In genomic region chr7:17186745-17187144, GRCh38 we compare ENCODE assay signal across 17 cellular contexts.
"Had no signal": no experiment of that assay in that cellular context is flagged by ENCODE, and none has a peak within 500 bp of the region (broad histone marks: within the 10 kb centered on the region; RNA-seq: fewer than 3 reads in every experiment).

No MANE protein-coding gene starts in this region.

- H3K4me1 ChIP-seq: uterus had no signal

- ATAC-seq: foreskin keratinocyte, left colon had no signal

- H3K27ac Mint-ChIP-seq: activated naive CD8-positive, alpha-beta T cell treated with anti-CD3 and anti-CD28 coated beads, Interleukin-2, amount 10 ng/mL, durations not matched to agents 7 days and 5 days; memory B cell had no signal

- H3K9me3 Mint-ChIP-seq: activated naive CD8-positive, alpha-beta T cell treated with anti-CD3 and anti-CD28 coated beads, Interleukin-2, amount 10 ng/mL, durations not matched to agents 7 days and 5 days; memory B cell; nephron had no signal

- H3K4me3 Mint-ChIP-seq: activated naive CD8-positive, alpha-beta T cell treated with anti-CD3 and anti-CD28 coated beads, Interleukin-2, amount 10 ng/mL, durations not matched to agents 7 days and 5 days; memory B cell; nephron had no signal

- H3K36me3 ChIP-seq: ascending aorta, esophagus squamous epithelium, stomach, thoracic aorta, uterus had no signal

- H3K9me3 ChIP-seq: ascending aorta, esophagus squamous epithelium, stomach, thoracic aorta, uterus had no signal

- H3K27ac ChIP-seq: ascending aorta, foreskin keratinocyte, stomach, thoracic aorta, uterus had no signal

- H3K36me3 Mint-ChIP-seq: memory B cell had no signal

- DNase-seq: activated CD4-positive, alpha-beta T cell treated with anti-CD3 and anti-CD28 coated beads, Interleukin-2, amount 50 U/mL, for 1 hour; activated effector memory CD4-positive, alpha-beta T cell treated with anti-CD3 and anti-CD28 coated beads, Interleukin-2, amount 50 U/mL, for 16 hours; activated naive CD8-positive, alpha-beta T cell treated with anti-CD3 and anti-CD28 coated beads, Interleukin-2, amount 10 ng/mL, durations not matched to agents 7 days and 5 days; activated T-cell treated with anti-CD3 and anti-CD28 coated beads, Interleukin-2, amount 50 U/mL, for 1 hour; esophagus squamous epithelium; foreskin keratinocyte; head of caudate nucleus; left colon; occipital lobe; stimulated activated CD4-positive, alpha-beta T cell treated with anti-CD3 and anti-CD28 coated beads, Interleukin-12 subunit alpha, Interleukin-12 subunit beta, amount 100 ng/mL, for 4 hours; stomach; T-helper 2 cell; uterus had no signal

- H3K27me3 ChIP-seq: ascending aorta, esophagus squamous epithelium, foreskin keratinocyte, stomach, uterus had no signal

- H3K27me3 Mint-ChIP-seq: activated naive CD8-positive, alpha-beta T cell treated with anti-CD3 and anti-CD28 coated beads, Interleukin-2, amount 10 ng/mL, durations not matched to agents 7 days and 5 days; memory B cell had no signal

- H3K4me3 ChIP-seq: ascending aorta, esophagus squamous epithelium, stomach, thoracic aorta, uterus had no signal
